Comparison of ENCODE assay signal across 1 cellular context in the genomic region with DNA sequence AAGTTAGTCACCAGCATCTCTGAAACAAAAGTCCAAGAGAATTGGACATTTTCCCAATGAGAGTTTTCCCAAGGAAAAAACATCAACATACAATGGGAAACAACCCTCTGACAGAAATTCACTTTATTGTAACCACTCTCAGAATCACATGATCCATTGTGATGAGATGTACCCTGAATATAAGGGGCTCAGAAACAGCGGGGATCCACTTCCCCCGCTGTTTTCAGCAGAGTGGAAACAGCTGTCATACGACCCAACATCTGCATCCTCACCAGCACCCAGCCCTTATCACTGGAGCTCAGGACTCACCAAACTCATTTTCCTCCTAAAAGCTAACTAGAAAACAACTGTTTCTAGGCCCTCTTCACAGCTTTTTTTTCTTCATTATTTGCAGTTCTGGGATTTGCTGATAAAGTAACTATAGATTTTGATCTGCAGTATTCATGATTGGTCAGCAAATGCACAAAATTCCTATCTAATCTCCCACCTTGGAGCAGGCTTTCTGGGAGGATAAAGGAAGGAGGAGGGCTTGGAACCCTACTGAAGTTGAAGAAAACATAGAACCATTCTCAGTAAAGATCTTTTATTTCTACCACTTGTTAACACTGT.
TF ChIP-seq lines count a peak whose summit lies in the region.

No MANE protein-coding gene starts in this region.

TF ChIP-seq in K562, 482 proteins besides CTCF, POLR2A, EP300 and RAD21 (continued from another document and continues in another):
- TF ChIP-seq, protein P1, sequence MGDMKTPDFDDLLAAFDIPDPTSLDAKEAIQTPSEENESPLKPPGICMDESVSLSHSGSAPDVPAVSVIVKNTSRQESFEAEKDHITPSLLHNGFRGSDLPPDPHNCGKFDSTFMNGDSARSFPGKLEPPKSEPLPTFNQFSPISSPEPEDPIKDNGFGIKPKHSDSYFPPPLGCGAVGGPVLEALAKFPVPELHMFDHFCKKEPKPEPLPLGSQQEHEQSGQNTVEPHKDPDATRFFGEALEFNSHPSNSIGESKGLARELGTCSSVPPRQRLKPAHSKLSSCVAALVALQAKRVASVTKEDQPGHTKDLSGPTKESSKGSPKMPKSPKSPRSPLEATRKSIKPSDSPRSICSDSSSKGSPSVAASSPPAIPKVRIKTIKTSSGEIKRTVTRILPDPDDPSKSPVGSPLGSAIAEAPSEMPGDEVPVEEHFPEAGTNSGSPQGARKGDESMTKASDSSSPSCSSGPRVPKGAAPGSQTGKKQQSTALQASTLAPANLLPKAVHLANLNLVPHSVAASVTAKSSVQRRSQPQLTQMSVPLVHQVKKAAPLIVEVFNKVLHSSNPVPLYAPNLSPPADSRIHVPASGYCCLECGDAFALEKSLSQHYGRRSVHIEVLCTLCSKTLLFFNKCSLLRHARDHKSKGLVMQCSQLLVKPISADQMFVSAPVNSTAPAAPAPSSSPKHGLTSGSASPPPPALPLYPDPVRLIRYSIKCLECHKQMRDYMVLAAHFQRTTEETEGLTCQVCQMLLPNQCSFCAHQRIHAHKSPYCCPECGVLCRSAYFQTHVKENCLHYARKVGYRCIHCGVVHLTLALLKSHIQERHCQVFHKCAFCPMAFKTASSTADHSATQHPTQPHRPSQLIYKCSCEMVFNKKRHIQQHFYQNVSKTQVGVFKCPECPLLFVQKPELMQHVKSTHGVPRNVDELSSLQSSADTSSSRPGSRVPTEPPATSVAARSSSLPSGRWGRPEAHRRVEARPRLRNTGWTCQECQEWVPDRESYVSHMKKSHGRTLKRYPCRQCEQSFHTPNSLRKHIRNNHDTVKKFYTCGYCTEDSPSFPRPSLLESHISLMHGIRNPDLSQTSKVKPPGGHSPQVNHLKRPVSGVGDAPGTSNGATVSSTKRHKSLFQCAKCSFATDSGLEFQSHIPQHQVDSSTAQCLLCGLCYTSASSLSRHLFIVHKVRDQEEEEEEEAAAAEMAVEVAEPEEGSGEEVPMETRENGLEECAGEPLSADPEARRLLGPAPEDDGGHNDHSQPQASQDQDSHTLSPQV (IDR thresholded peaks at IDR 0.05) = peak; percentile 54
- TF ChIP-seq, protein P2, sequence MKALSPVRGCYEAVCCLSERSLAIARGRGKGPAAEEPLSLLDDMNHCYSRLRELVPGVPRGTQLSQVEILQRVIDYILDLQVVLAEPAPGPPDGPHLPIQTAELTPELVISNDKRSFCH (CRISPR knock-in tag; IDR thresholded peaks at IDR 0.05) = no peak
- TF ChIP-seq, protein P2 (tag; IDR thresholded peaks at IDR 0.05) = 0 out of 2 replicates have a peak, but pooled peaks have one; percentile 22
- TF ChIP-seq, protein P3, sequence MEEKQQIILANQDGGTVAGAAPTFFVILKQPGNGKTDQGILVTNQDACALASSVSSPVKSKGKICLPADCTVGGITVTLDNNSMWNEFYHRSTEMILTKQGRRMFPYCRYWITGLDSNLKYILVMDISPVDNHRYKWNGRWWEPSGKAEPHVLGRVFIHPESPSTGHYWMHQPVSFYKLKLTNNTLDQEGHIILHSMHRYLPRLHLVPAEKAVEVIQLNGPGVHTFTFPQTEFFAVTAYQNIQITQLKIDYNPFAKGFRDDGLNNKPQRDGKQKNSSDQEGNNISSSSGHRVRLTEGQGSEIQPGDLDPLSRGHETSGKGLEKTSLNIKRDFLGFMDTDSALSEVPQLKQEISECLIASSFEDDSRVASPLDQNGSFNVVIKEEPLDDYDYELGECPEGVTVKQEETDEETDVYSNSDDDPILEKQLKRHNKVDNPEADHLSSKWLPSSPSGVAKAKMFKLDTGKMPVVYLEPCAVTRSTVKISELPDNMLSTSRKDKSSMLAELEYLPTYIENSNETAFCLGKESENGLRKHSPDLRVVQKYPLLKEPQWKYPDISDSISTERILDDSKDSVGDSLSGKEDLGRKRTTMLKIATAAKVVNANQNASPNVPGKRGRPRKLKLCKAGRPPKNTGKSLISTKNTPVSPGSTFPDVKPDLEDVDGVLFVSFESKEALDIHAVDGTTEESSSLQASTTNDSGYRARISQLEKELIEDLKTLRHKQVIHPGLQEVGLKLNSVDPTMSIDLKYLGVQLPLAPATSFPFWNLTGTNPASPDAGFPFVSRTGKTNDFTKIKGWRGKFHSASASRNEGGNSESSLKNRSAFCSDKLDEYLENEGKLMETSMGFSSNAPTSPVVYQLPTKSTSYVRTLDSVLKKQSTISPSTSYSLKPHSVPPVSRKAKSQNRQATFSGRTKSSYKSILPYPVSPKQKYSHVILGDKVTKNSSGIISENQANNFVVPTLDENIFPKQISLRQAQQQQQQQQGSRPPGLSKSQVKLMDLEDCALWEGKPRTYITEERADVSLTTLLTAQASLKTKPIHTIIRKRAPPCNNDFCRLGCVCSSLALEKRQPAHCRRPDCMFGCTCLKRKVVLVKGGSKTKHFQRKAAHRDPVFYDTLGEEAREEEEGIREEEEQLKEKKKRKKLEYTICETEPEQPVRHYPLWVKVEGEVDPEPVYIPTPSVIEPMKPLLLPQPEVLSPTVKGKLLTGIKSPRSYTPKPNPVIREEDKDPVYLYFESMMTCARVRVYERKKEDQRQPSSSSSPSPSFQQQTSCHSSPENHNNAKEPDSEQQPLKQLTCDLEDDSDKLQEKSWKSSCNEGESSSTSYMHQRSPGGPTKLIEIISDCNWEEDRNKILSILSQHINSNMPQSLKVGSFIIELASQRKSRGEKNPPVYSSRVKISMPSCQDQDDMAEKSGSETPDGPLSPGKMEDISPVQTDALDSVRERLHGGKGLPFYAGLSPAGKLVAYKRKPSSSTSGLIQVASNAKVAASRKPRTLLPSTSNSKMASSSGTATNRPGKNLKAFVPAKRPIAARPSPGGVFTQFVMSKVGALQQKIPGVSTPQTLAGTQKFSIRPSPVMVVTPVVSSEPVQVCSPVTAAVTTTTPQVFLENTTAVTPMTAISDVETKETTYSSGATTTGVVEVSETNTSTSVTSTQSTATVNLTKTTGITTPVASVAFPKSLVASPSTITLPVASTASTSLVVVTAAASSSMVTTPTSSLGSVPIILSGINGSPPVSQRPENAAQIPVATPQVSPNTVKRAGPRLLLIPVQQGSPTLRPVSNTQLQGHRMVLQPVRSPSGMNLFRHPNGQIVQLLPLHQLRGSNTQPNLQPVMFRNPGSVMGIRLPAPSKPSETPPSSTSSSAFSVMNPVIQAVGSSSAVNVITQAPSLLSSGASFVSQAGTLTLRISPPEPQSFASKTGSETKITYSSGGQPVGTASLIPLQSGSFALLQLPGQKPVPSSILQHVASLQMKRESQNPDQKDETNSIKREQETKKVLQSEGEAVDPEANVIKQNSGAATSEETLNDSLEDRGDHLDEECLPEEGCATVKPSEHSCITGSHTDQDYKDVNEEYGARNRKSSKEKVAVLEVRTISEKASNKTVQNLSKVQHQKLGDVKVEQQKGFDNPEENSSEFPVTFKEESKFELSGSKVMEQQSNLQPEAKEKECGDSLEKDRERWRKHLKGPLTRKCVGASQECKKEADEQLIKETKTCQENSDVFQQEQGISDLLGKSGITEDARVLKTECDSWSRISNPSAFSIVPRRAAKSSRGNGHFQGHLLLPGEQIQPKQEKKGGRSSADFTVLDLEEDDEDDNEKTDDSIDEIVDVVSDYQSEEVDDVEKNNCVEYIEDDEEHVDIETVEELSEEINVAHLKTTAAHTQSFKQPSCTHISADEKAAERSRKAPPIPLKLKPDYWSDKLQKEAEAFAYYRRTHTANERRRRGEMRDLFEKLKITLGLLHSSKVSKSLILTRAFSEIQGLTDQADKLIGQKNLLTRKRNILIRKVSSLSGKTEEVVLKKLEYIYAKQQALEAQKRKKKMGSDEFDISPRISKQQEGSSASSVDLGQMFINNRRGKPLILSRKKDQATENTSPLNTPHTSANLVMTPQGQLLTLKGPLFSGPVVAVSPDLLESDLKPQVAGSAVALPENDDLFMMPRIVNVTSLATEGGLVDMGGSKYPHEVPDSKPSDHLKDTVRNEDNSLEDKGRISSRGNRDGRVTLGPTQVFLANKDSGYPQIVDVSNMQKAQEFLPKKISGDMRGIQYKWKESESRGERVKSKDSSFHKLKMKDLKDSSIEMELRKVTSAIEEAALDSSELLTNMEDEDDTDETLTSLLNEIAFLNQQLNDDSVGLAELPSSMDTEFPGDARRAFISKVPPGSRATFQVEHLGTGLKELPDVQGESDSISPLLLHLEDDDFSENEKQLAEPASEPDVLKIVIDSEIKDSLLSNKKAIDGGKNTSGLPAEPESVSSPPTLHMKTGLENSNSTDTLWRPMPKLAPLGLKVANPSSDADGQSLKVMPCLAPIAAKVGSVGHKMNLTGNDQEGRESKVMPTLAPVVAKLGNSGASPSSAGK (IDR thresholded peaks at IDR 0.05) = no peak
- no peak for TF ChIP-seq ZNF354B (CRISPR knock-in tag; IDR thresholded peaks at IDR 0.05)
- no peak for TF ChIP-seq POLR2G (IDR thresholded peaks at IDR 0.05; ENCODE audit: low read depth, low read length)
- TF ChIP-seq HSF4 (CRISPR knock-in tag; IDR thresholded peaks at IDR 0.05; ENCODE audit: borderline replicate concordance) = no peak
- no peak for TF ChIP-seq HOMEZ (CRISPR knock-in tag; IDR thresholded peaks at IDR 0.05)
- TF ChIP-seq ZNF589 (CRISPR knock-in tag; IDR thresholded peaks at IDR 0.05; ENCODE audit: low read depth) = peak; percentile 97
- TF ChIP-seq CXXC5 (CRISPR knock-in tag; IDR thresholded peaks at IDR 0.05) = peak; percentile 83
- peak; percentile 39; the same call in 1 of the 2 replicates for TF ChIP-seq ZBTB17 (CRISPR knock-in tag; IDR thresholded peaks at IDR 0.05)
- no peak for TF ChIP-seq SNIP1 (IDR thresholded peaks at IDR 0.05; ENCODE audit: low read depth)
- peak; percentile 98 for TF ChIP-seq TEAD4 (IDR thresholded peaks at IDR 0.05; ENCODE audit: low read length)
- no peak for TF ChIP-seq TEAD4 (CRISPR knock-in tag; IDR thresholded peaks at IDR 0.05; ENCODE audit: borderline replicate concordance)
- TF ChIP-seq, protein P4, sequence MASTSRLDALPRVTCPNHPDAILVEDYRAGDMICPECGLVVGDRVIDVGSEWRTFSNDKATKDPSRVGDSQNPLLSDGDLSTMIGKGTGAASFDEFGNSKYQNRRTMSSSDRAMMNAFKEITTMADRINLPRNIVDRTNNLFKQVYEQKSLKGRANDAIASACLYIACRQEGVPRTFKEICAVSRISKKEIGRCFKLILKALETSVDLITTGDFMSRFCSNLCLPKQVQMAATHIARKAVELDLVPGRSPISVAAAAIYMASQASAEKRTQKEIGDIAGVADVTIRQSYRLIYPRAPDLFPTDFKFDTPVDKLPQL (IDR thresholded peaks at IDR 0.05; ENCODE audit: extremely low read depth, insufficient read length) = no peak
- TF ChIP-seq, protein P5, sequence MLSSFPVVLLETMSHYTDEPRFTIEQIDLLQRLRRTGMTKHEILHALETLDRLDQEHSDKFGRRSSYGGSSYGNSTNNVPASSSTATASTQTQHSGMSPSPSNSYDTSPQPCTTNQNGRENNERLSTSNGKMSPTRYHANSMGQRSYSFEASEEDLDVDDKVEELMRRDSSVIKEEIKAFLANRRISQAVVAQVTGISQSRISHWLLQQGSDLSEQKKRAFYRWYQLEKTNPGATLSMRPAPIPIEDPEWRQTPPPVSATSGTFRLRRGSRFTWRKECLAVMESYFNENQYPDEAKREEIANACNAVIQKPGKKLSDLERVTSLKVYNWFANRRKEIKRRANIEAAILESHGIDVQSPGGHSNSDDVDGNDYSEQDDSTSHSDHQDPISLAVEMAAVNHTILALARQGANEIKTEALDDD (IDR thresholded peaks at IDR 0.05) = peak; percentile 87
- no peak for TF ChIP-seq SAP30 (IDR thresholded peaks at IDR 0.05; ENCODE audit: borderline replicate concordance, insufficient read depth, low read depth, low read length, poor library complexity, severe bottlenecking)
- TF ChIP-seq ZNF232 (CRISPR knock-in tag; IDR thresholded peaks at IDR 0.05) = no peak
- peak; percentile 70 for TF ChIP-seq MEF2D (tag; conservative IDR thresholded peaks at IDR 0.05; ENCODE audit: low read depth)
- TF ChIP-seq NCOA2 (IDR thresholded peaks at IDR 0.05; ENCODE audit: partially characterized antibody in 2 of 2) = peak in 1 of 2 experiments; percentile 12
- TF ChIP-seq, protein P6, sequence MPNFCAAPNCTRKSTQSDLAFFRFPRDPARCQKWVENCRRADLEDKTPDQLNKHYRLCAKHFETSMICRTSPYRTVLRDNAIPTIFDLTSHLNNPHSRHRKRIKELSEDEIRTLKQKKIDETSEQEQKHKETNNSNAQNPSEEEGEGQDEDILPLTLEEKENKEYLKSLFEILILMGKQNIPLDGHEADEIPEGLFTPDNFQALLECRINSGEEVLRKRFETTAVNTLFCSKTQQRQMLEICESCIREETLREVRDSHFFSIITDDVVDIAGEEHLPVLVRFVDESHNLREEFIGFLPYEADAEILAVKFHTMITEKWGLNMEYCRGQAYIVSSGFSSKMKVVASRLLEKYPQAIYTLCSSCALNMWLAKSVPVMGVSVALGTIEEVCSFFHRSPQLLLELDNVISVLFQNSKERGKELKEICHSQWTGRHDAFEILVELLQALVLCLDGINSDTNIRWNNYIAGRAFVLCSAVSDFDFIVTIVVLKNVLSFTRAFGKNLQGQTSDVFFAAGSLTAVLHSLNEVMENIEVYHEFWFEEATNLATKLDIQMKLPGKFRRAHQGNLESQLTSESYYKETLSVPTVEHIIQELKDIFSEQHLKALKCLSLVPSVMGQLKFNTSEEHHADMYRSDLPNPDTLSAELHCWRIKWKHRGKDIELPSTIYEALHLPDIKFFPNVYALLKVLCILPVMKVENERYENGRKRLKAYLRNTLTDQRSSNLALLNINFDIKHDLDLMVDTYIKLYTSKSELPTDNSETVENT (CRISPR knock-in tag; IDR thresholded peaks at IDR 0.05) = no peak
- TF ChIP-seq CAMTA2 (CRISPR knock-in tag; conservative IDR thresholded peaks at IDR 0.05) = no peak
- peak; percentile 94 for TF ChIP-seq MIER1 (IDR thresholded peaks at IDR 0.05; ENCODE audit: low read depth)
- TF ChIP-seq XRCC4 (IDR thresholded peaks at IDR 0.05; ENCODE audit: extremely low read depth, insufficient read depth, insufficient read length) = no peak
- no peak for TF ChIP-seq POLR3G (IDR thresholded peaks at IDR 0.05; ENCODE audit: extremely low read depth, insufficient read length, insufficient replicate concordance)
